Comparison of ENCODE assay signal across 11 cellular contexts in the genomic region with DNA sequence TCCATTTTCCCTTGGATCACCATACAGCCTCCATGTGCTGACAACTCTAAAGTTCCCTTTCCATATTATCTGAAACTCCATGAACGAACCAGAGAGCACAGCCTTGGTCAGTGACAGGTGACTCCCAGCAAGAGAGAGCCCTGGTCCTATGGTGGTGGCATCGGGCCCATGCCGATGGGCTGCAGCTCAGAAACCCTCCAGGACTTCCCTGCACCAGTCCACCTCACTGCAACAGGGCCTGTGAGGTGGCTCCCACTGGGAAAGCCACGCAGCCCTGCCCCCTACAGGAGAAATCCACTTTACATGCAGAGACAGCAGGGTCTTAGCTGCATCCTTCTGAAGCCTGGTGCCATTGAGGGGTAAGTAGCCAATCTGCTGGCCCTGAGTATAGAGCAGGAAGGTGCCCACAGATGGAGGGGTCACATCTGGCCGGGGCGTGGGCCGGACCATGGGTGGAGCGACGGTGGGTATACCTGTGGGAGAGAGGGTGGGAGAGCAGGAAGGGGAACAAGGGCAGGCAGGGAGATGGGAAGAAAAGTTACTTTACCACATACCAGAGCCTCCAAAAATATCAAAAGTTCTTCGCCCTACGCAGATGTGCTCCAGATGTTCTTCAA. TPM values are rescaled to one million over a fixed set of nuclear protein-coding genes. Genes with fewer than 3 reads are reported as not detected.
A peak's percentile ranks its signal among the peaks of the same experiment; 100 is the strongest.
DNase-seq lines count a peak whose midpoint lies in the region; ATAC-seq and TF ChIP-seq lines count a peak whose summit lies in the region.
"Had no signal": no experiment of that assay in that cellular context is flagged by ENCODE, and none has a peak within 500 bp of the region (broad histone marks: within the 10 kb centered on the region; RNA-seq: fewer than 3 reads in every experiment).

No MANE protein-coding gene starts in this region.

- no peak overlapping the region for H3K27ac Mint-ChIP-seq in activated CD8-positive, alpha-beta memory T cell treated with anti-CD3 and anti-CD28 coated beads, Interleukin-2, amount 10 ng/mL, durations not matched to agents 7 days and 5 days
- H3K27ac Mint-ChIP-seq: dendritic cell treated with granulocyte-macrophage colony-stimulating factor and Interleukin-4, amounts not matched to agents 40 ng/mL and 50 ng/mL, for 4 days had no signal

- no peak overlapping the region for H2AFZ ChIP-seq in smooth muscle cell (ENCODE audit: low read depth)

- no peak for DNase-seq in activated CD8-positive, alpha-beta memory T cell treated with anti-CD3 and anti-CD28 coated beads, Interleukin-2, amount 10 ng/mL, durations not matched to agents 7 days and 5 days
- no peak for DNase-seq in activated CD8-positive, alpha-beta memory T cell treated with anti-CD3 and anti-CD28 coated beads for 24 hours
- DNase-seq in NCI-H69 (lab: John Stamatoyannopoulos, UW) (peak; percentile 59), fibroblast of mammary gland (ENCODE audit: low read depth) (no peak), smooth muscle cell (lab: John Stamatoyannopoulos, UW; ENCODE audit: unreplicated experiment) (no peak), H4 (ENCODE audit: low spot score) (no peak)
- DNase-seq: activated CD4-positive, CD25-positive, alpha-beta regulatory T cell; mammary epithelial cell had no signal

- TF ChIP-seq CTCF in fibroblast of mammary gland (conservative IDR thresholded peaks at IDR 0.05; ENCODE audit: control insufficient read depth, insufficient read depth, low read depth, low read length) (peak; percentile 29), smooth muscle cell (IDR thresholded peaks at IDR 0.05; ENCODE audit: borderline replicate concordance, insufficient read depth, poor library complexity, severe bottlenecking) (peak; percentile 12)

- no peaks in the 10 kb centered on the region for H3K9me3 ChIP-seq in smooth muscle cell (replicated peaks; ENCODE audit: low read depth)

- no peaks in the 10 kb centered on the region for H3K79me2 ChIP-seq in smooth muscle cell (ENCODE audit: low read depth)

- ATAC-seq in activated CD8-positive, alpha-beta memory T cell treated with anti-CD3 and anti-CD28 coated beads, Interleukin-2, amount 10 ng/mL, durations not matched to agents 7 days and 5 days: peak; percentile 18
- ATAC-seq in GM18505 (IDR thresholded peaks at IDR 0.05; ENCODE audit: unreplicated experiment) (no peak), GM18517 (IDR thresholded peaks at IDR 0.05; ENCODE audit: unreplicated experiment) (no peak)

- no peak overlapping the region for H3K4me3 ChIP-seq in fibroblast of mammary gland (ENCODE audit: control insufficient read depth, low read depth, low read length)
- no peak overlapping the region for H3K4me3 ChIP-seq in smooth muscle cell

- peaks cover 10% of the 10 kb centered on the region for H3K36me3 Mint-ChIP-seq in activated CD8-positive, alpha-beta memory T cell treated with anti-CD3 and anti-CD28 coated beads, Interleukin-2, amount 10 ng/mL, durations not matched to agents 7 days and 5 days

- no peaks in the 10 kb centered on the region for H3K4me1 Mint-ChIP-seq in activated CD8-positive, alpha-beta memory T cell treated with anti-CD3 and anti-CD28 coated beads, Interleukin-2, amount 10 ng/mL, durations not matched to agents 7 days and 5 days

- CTCF ChIA-PET in activated CD8-positive, alpha-beta memory T cell treated with anti-CD3 and anti-CD28 coated beads, Interleukin-2, amount 10 ng/mL, durations not matched to agents 7 days and 5 days (lab: Charles Lee): no interaction called here

- WGBS in smooth muscle cell (ENCODE audit: low lambda C conversion rate): 82% methylated on average over 11 of the region's 11 CpGs

- H3K36me3 ChIP-seq in smooth muscle cell (ENCODE audit: low read depth): peaks cover 24% of the 10 kb centered on the region

- H3K4me3 Mint-ChIP-seq in activated CD8-positive, alpha-beta memory T cell treated with anti-CD3 and anti-CD28 coated beads, Interleukin-2, amount 10 ng/mL, durations not matched to agents 7 days and 5 days: no peak overlapping the region
- H3K4me3 Mint-ChIP-seq: dendritic cell treated with granulocyte-macrophage colony-stimulating factor and Interleukin-4, amounts not matched to agents 40 ng/mL and 50 ng/mL, for 4 days had no signal

- peaks cover 6% of the 10 kb centered on the region for H3F3A ChIP-seq in smooth muscle cell (ENCODE audit: low read depth)

- no peak overlapping the region for H3K9ac ChIP-seq in smooth muscle cell (ENCODE audit: low read depth)

- no peaks in the 10 kb centered on the region for H3K9me3 Mint-ChIP-seq in activated CD8-positive, alpha-beta memory T cell treated with anti-CD3 and anti-CD28 coated beads, Interleukin-2, amount 10 ng/mL, durations not matched to agents 7 days and 5 days (ENCODE audit: low read depth)
- H3K9me3 Mint-ChIP-seq: dendritic cell treated with granulocyte-macrophage colony-stimulating factor and Interleukin-4, amounts not matched to agents 40 ng/mL and 50 ng/mL, for 4 days had no signal

- H4K20me1 ChIP-seq in smooth muscle cell (ENCODE audit: low read depth): no peaks in the 10 kb centered on the region

- no peaks in the 10 kb centered on the region for H3K27me3 ChIP-seq in smooth muscle cell (ENCODE audit: low read depth)

- no peak overlapping the region for H3K27ac ChIP-seq in smooth muscle cell (ENCODE audit: low read depth)

- no peak for TF ChIP-seq POLR2A in GM18505 (IDR thresholded peaks at IDR 0.05; ENCODE audit: borderline replicate concordance, extremely low read depth, insufficient read depth, insufficient read length)

- peaks cover 11% of the 10 kb centered on the region for H3K27me3 Mint-ChIP-seq in activated CD8-positive, alpha-beta memory T cell treated with anti-CD3 and anti-CD28 coated beads, Interleukin-2, amount 10 ng/mL, durations not matched to agents 7 days and 5 days

- H3K4me1 ChIP-seq in smooth muscle cell (ENCODE audit: low read depth): no peaks in the 10 kb centered on the region

- no peak overlapping the region for H3K4me2 ChIP-seq in smooth muscle cell

RNA-seq across cellular contexts. Expression of gene RTRAF, which starts 24.7 kb away (rescaled TPM):
- 100 to 1,000 TPM; 147 to 180 TPM for total RNA-seq in activated CD8-positive, alpha-beta memory T cell treated with anti-CD3 and anti-CD28 coated beads, Interleukin-2, amount 10 ng/mL, durations not matched to agents 7 days and 5 days
- total RNA-seq in smooth muscle cell: 143 and 163 TPM in 2 replicates
- 218 and 221 TPM in 2 replicates for polyA plus RNA-seq in smooth muscle cell
- total RNA-seq in H4 (2014; rRNA removed; shearing (Covaris generic)): 129 and 175 TPM in 2 replicates

RNA-seq across cellular contexts. Expression of gene NID2, which starts 54.8 kb away (rescaled TPM):
- under 1 TPM; 0.18 to 0.21 TPM for total RNA-seq in activated CD8-positive, alpha-beta memory T cell treated with anti-CD3 and anti-CD28 coated beads, Interleukin-2, amount 10 ng/mL, durations not matched to agents 7 days and 5 days
- 217 and 229 TPM in 2 replicates for total RNA-seq in smooth muscle cell
- polyA plus RNA-seq in smooth muscle cell: 130 and 196 TPM in 2 replicates
- total RNA-seq in H4 (2014; rRNA removed; shearing (Covaris generic)): 20.9 and 22.2 TPM in 2 replicates

Comparison
In these comparisons a context has a peak if more than half of its experiments do, and no peak if none do; other contexts are left out.
1. RNA of gene NID2, which starts 54.8 kb away (total RNA-seq): 217 to 229 TPM in smooth muscle cell and 20.9 to 22.2 TPM in H4; 0.18 to 0.21 TPM in activated CD8-positive, alpha-beta memory T cell treated with anti-CD3 and anti-CD28 coated beads, Interleukin-2, amount 10 ng/mL, durations not matched to agents 7 days and 5 days; every median in the first group is over 10 times any median in the second.